Comparison of ENCODE assay signal across 11 cellular contexts in the genomic region with DNA sequence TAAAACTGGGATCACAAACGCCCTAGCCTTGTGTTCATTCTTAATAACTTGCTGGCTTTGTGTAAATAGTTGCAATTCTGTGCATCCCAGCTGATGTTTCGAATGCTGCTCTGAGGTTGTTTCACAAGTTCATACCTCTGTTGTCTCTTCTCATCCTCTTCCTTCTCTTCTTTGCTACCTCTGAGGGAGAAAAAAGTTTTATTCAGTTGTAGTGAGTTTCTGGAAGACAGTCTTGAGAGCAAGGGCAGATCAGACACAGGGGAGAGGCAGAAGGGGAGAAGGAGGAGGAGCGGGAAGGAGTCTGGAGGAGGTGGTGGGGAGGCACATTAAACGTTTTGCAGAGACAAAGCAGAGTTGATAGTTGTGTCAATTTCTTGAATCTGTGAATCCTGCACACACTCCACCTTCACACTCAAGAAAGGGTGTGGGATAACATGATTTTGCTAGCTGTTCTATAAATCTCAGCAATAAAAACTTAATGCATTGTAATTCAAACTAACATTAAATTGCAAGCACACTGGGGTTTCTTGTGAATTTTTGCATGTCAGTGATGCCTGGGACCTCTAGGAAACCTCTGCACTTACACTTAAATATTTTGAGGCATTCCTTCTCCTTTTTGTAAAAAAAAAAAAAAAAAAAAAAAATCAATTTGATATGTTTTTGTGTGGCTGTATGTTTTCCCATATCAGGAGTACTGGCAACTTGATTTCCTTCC. TPM values are rescaled to one million over a fixed set of nuclear protein-coding genes. Genes with fewer than 3 reads are reported as not detected.
A peak's percentile ranks its signal among the peaks of the same experiment; 100 is the strongest.
DNase-seq lines count a peak whose midpoint lies in the region; ATAC-seq and TF ChIP-seq lines count a peak whose summit lies in the region.
"Had no signal": no experiment of that assay in that cellular context is flagged by ENCODE, and none has a peak within 500 bp of the region (broad histone marks: within the 10 kb centered on the region; RNA-seq: fewer than 3 reads in every experiment).

No MANE protein-coding gene starts in this region.

- ATAC-seq in body of pancreas (no peak), left lung (no peak), GM21717 (IDR thresholded peaks at IDR 0.05; ENCODE audit: unreplicated experiment) (no peak)

- 8% methylated on average over 4 of the region's 4 CpGs for WGBS in body of pancreas, 2 donors

- H3K27ac ChIP-seq in body of pancreas (peak overlapping the region; percentile 22 to 98 (median 92)), left lung (peak overlapping the region; percentile 84 to 95), stomach smooth muscle (ENCODE audit: low read length) (peak overlapping the region; percentile 97)

- peak; percentile 60 for DNase-seq in H7
- no peak for DNase-seq in body of pancreas
- DNase-seq in left lung, result no peak
- DNase-seq in NCI-H524 treated with DMSO at 0.1 percent for 48 hours (lab: John Stamatoyannopoulos, UW), result no peak
- DNase-seq in osteocyte (ENCODE audit: extremely low spot score, unreplicated experiment), result no peak
- no peak for DNase-seq in activated CD8-positive, alpha-beta memory T cell treated with anti-CD3 and anti-CD28 coated beads, Interleukin-2, amount 50 U/mL, for 48 hours
- DNase-seq: activated CD8-positive, alpha-beta memory T cell treated with anti-CD3 and anti-CD28 coated beads, Interleukin-2, amount 50 U/mL, for 4 hours; MG63; NCI-H510A treated with DMSO at 0.1 percent for 48 hours had no signal

- peaks cover 12% of the 10 kb centered on the region for H3K4me1 Mint-ChIP-seq in osteocyte (ENCODE audit: unreplicated experiment)

- H3K27me3 Mint-ChIP-seq in osteocyte (ENCODE audit: unreplicated experiment), result peaks cover 84% of the 10 kb centered on the region

- H3K9me3 ChIP-seq in body of pancreas (no peaks in the 10 kb centered on the region), left lung (no peaks in the 10 kb centered on the region), stomach smooth muscle (ENCODE audit: control insufficient read depth in 2 of 2, low read length in 2 of 2) (no peaks in the 10 kb centered on the region)
- H3K9me3 ChIP-seq: MG63 had no signal

- intact Hi-C loops in body of pancreas (cut with DNase I) (loop anchor here (10.0 kb wide), 1 partner anchor 53 kb away; no protein-coding TSS in a partner anchor), left lung (cut with DNase I) (no loop called here)

- H3K4me3 ChIP-seq in H7 (ENCODE audit: insufficient read depth, low read depth, low read length) (no peak overlapping the region), body of pancreas (peak overlapping the region; percentile 65 to 73), left lung (peak overlapping the region; percentile 52 to 56), stomach smooth muscle (ENCODE audit: low read length in 2 of 2) (peak overlapping the region; percentile 75 to 95)
- H3K4me3 ChIP-seq: MG63 had no signal

- no peaks in the 10 kb centered on the region for H3K9me3 Mint-ChIP-seq in osteocyte (ENCODE audit: unreplicated experiment)

- peak in 1 of 3 donors; percentile 12 for TF ChIP-seq POLR2A in body of pancreas (IDR thresholded peaks at IDR 0.05)

- H3K9ac ChIP-seq in stomach smooth muscle (ENCODE audit: low read length in 2 of 2), result peak overlapping the region; percentile 81 to 93

- no peak overlapping the region for H3K4me3 Mint-ChIP-seq in osteocyte (ENCODE audit: unreplicated experiment)

- no peak overlapping the region for H3K27ac Mint-ChIP-seq in osteocyte (ENCODE audit: unreplicated experiment)

- TF ChIP-seq CTCF in body of pancreas (IDR thresholded peaks at IDR 0.05) (no peak), left lung (IDR thresholded peaks at IDR 0.05) (no peak), osteocyte (IDR thresholded peaks at IDR 0.05) (no peak)

- no peaks in the 10 kb centered on the region for H3K36me3 Mint-ChIP-seq in osteocyte (ENCODE audit: unreplicated experiment)

- H3K27me3 ChIP-seq in H7 (ENCODE audit: control insufficient read depth, insufficient read depth, low read length) (peaks cover 99% of the 10 kb centered on the region), body of pancreas (no peaks in the 10 kb centered on the region), left lung (peaks cover 32 to 100% of the 10 kb centered on the region in 2 donors), stomach smooth muscle (ENCODE audit: control insufficient read depth in 1 of 2, insufficient read depth in 2 of 2, low read length in 2 of 2) (no peaks in the 10 kb centered on the region)
- H3K27me3 ChIP-seq: MG63 had no signal

- H3K36me3 ChIP-seq in H7 (replicated peaks; ENCODE audit: control insufficient read depth, insufficient read depth, low read length) (no peaks in the 10 kb centered on the region), body of pancreas (replicated peaks in 1 of 2; ENCODE audit: insufficient read depth in 1 of 2, low read depth in 2 of 2) (no peaks in the 10 kb centered on the region), left lung (no peaks in the 10 kb centered on the region), stomach smooth muscle (ENCODE audit: control insufficient read depth in 2 of 2, insufficient read depth in 2 of 2, low read length in 2 of 2) (peaks cover 25 to 28% of the 10 kb centered on the region in 2 donors)

- H3K4me1 ChIP-seq in body of pancreas (no peaks in the 10 kb centered on the region), left lung (peaks cover 0 to 25% of the 10 kb centered on the region in 2 donors), stomach smooth muscle (ENCODE audit: control insufficient read depth, insufficient read depth, low read length) (peaks cover 8% of the 10 kb centered on the region)

RNA-seq across cellular contexts. Expression of gene MEIS1, which starts 6.9 kb away (rescaled TPM):
- 0.15 and 0.28 TPM in 2 replicates for total RNA-seq in H7 (2014; rRNA removed; shearing (Covaris generic))
- total RNA-seq in body of pancreas, result 10 to 100 TPM; 82.1 to 84.6 TPM
- total RNA-seq in left lung, result 10 to 100 TPM; 54.3 to 57.6 TPM
- total RNA-seq in osteocyte, result 0.86 and 0.91 TPM in 2 replicates

Comparison
In these comparisons a context has a peak if more than half of its experiments do, and no peak if none do; other contexts are left out.
1. RNA of gene MEIS1, which starts 6.9 kb away (total RNA-seq): 82.1 to 84.6 TPM in body of pancreas and 54.3 to 57.6 TPM in left lung; 0.86 to 0.91 TPM in osteocyte and 0.15 to 0.28 TPM in H7; every median in the first group is over 10 times any median in the second.
2. Peak in every context shown above with its lines, with median percentiles within 50 percentile points of each other: H3K27ac ChIP-seq.